Comparison of ENCODE assay signal across 11 cellular contexts in the genomic region with DNA sequence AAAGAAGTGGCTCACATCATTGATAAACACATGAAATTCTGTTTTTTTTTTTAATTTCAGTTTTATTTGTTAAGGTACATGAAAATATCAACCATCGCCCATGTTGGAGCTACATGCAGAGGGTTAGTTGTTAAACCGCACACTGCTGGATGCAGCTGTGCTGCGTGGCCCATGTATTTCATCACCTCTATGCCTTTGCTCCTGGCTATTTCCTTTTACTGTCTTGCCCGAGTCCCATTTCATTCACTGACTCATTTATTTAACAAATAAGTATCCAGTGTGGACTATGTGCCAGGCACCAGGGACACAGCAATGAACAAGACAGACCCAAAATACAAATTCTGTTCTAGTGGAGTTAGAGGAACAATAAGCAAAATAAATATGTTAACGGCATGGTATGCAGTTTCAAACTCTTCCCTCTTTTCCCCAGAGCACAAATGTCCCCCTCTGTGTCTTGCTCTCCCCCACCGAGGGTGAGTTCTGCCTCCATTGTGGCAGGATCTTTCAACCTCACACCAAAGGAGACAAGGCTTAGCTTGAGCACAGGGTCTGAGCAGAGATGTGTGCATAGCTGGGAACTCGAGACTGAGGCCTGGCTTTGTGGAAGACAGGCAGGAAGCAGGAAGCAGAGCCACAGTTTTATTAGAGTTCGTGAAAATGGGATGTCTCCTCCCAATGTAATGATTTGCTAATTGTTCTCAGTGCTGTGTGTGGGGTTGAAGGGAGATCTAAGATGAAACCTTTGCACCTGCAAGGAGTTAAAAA. TPM values are rescaled to one million over a fixed set of nuclear protein-coding genes. Genes with fewer than 3 reads are reported as not detected.
DNase-seq lines count a peak whose midpoint lies in the region; ATAC-seq and TF ChIP-seq lines count a peak whose summit lies in the region.
"Had no signal": no experiment of that assay in that cellular context is flagged by ENCODE, and none has a peak within 500 bp of the region (broad histone marks: within the 10 kb centered on the region; RNA-seq: fewer than 3 reads in every experiment).

No MANE protein-coding gene starts in this region.

- H3K4me3 Mint-ChIP-seq in naive thymus-derived CD4-positive, alpha-beta T cell, result peak overlapping the region in 1 of 10 donors; percentile 34
- H3K4me3 Mint-ChIP-seq: activated naive CD8-positive, alpha-beta T cell treated with anti-CD3 and anti-CD28 coated beads, Interleukin-2, amount 10 ng/mL, durations not matched to agents 7 days and 5 days had no signal

- H3K36me3 Mint-ChIP-seq in naive thymus-derived CD4-positive, alpha-beta T cell, result peaks cover 0 to 25% (median 9%) of the 10 kb centered on the region in 5 donors

- no peaks in the 10 kb centered on the region for H3K36me3 ChIP-seq in colonic mucosa
- H3K36me3 ChIP-seq in naive thymus-derived CD4-positive, alpha-beta T cell (ENCODE audit: control insufficient read depth in 2 of 3, insufficient read depth in 3 of 3, low read length in 3 of 3), result peaks cover 0 to 18% (median 0%) of the 10 kb centered on the region in 3 experiments
- H3K36me3 ChIP-seq in Peyer's patch, result no peaks in the 10 kb centered on the region
- H3K36me3 ChIP-seq: heart left ventricle had no signal

- no peak for TF ChIP-seq POLR2A in Peyer's patch (IDR thresholded peaks at IDR 0.05)

- H3K9me3 ChIP-seq in colonic mucosa (no peaks in the 10 kb centered on the region), Peyer's patch (no peaks in the 10 kb centered on the region)
- no peaks in the 10 kb centered on the region for H3K9me3 ChIP-seq in naive thymus-derived CD4-positive, alpha-beta T cell (ENCODE audit: control insufficient read depth in 2 of 3, low read length in 3 of 3)
- H3K9me3 ChIP-seq: heart left ventricle had no signal

- intact Hi-C loops in colonic mucosa (cut with DNase I), result no loop called here
- intact Hi-C loops in naive thymus-derived CD4-positive, alpha-beta T cell (cut with micrococcal nuclease), result loop anchor here in 1 of 2 donors (2.0 kb wide), 1 partner anchor 16 kb away; no protein-coding TSS in a partner anchor

- H3K4me3 ChIP-seq in colonic mucosa (no peak overlapping the region), Peyer's patch (no peak overlapping the region)
- no peak overlapping the region for H3K4me3 ChIP-seq in naive thymus-derived CD4-positive, alpha-beta T cell (ENCODE audit: low read length)
- H3K4me3 ChIP-seq: heart left ventricle had no signal

- H3K27ac ChIP-seq in colonic mucosa, result peak overlapping the region; percentile 67
- no peak overlapping the region for H3K27ac ChIP-seq in naive thymus-derived CD4-positive, alpha-beta T cell (ENCODE audit: low read depth, low read length)
- peak overlapping the region in 2 of 4 donors; percentile 31 to 67 for H3K27ac ChIP-seq in Peyer's patch

- peak overlapping the region in 8 of 9 donors; percentile 64 to 94 (median 86) for H3K27ac Mint-ChIP-seq in naive thymus-derived CD4-positive, alpha-beta T cell
- H3K27ac Mint-ChIP-seq: activated naive CD8-positive, alpha-beta T cell treated with anti-CD3 and anti-CD28 coated beads, Interleukin-2, amount 10 ng/mL, durations not matched to agents 7 days and 5 days had no signal

- H3K27me3 ChIP-seq in colonic mucosa, result no peaks in the 10 kb centered on the region
- H3K27me3 ChIP-seq in naive thymus-derived CD4-positive, alpha-beta T cell (ENCODE audit: control insufficient read depth in 2 of 2, insufficient read depth in 2 of 2, low read length in 2 of 2), result no peaks in the 10 kb centered on the region
- H3K27me3 ChIP-seq in Peyer's patch, result no peaks in the 10 kb centered on the region
- H3K27me3 ChIP-seq: heart left ventricle had no signal

- H3K27me3 Mint-ChIP-seq in naive thymus-derived CD4-positive, alpha-beta T cell, result peaks cover 0 to 54% (median 0%) of the 10 kb centered on the region in 5 donors

- H3K4me1 ChIP-seq in colonic mucosa (peaks cover 8% of the 10 kb centered on the region), Peyer's patch (peaks cover 0 to 32% (median 0%) of the 10 kb centered on the region in 4 donors)
- H3K4me1 ChIP-seq in naive thymus-derived CD4-positive, alpha-beta T cell (ENCODE audit: control insufficient read depth in 2 of 2, insufficient read depth in 2 of 2, low read length in 2 of 2), result peaks cover 0 to 30% of the 10 kb centered on the region in 2 donors

- DNase-seq in EL (peak; percentile 16), LoVo (ENCODE audit: low spot score) (peak; percentile 21), colonic mucosa (peak; percentile 37), Peyer's patch (no peak), mucosa of gallbladder (ENCODE audit: low spot score) (no peak)
- peak in 1 of 9 donors; percentile 1 for DNase-seq in naive thymus-derived CD4-positive, alpha-beta T cell
- DNase-seq: activated naive CD8-positive, alpha-beta T cell treated with anti-CD3 and anti-CD28 coated beads, Interleukin-2, amount 10 ng/mL, durations not matched to agents 7 days and 5 days; heart left ventricle; NCI-H1105 had no signal

- peaks cover 9 to 89% (median 84%) of the 10 kb centered on the region in 7 donors for H3K4me1 Mint-ChIP-seq in naive thymus-derived CD4-positive, alpha-beta T cell

- ATAC-seq in naive thymus-derived CD4-positive, alpha-beta T cell, result no peak
- ATAC-seq in HG03439 (IDR thresholded peaks at IDR 0.05; ENCODE audit: unreplicated experiment) (no peak), HG02840 (IDR thresholded peaks at IDR 0.05; ENCODE audit: low FRiP score, unreplicated experiment) (no peak)
- ATAC-seq: heart left ventricle had no signal

- no peaks in the 10 kb centered on the region for H3K9me3 Mint-ChIP-seq in naive thymus-derived CD4-positive, alpha-beta T cell
- H3K9me3 Mint-ChIP-seq: activated naive CD8-positive, alpha-beta T cell treated with anti-CD3 and anti-CD28 coated beads, Interleukin-2, amount 10 ng/mL, durations not matched to agents 7 days and 5 days had no signal

- CTCF ChIA-PET in naive thymus-derived CD4-positive, alpha-beta T cell (lab: Charles Lee), result interaction anchor here (2.5 kb wide), 1 partner anchor 8 kb away, joined by 8 read pairs; no protein-coding TSS in a partner anchor

- POLR2A ChIA-PET in naive thymus-derived CD4-positive, alpha-beta T cell (lab: Charles Lee), result interaction anchor here (0.6 kb wide), 1 partner anchor 312 kb away, joined by 4 read pairs; no protein-coding TSS in a partner anchor

- H3K9ac ChIP-seq in colonic mucosa (ENCODE audit: low read depth in 2 of 2, low read length in 2 of 2), result peak overlapping the region in 1 of 2 donors; percentile 4

- TF ChIP-seq CTCF in colonic mucosa (IDR thresholded peaks at IDR 0.05) (no peak), Peyer's patch (IDR thresholded peaks at IDR 0.05) (no peak)

RNA-seq across cellular contexts. Expression of a gene that starts 44.6 kb away (rescaled TPM):
- total RNA-seq in colonic mucosa (1 to 10 TPM; 2.7 to 4.3 TPM), Peyer's patch (10 to 100 TPM in 1 of 4 donors, 1 to 10 TPM in 3; 2.3 to 10.7 (median 6.7) TPM), mucosa of gallbladder (18.4 TPM)
- 10 to 100 TPM; 28.8 to 85.5 (median 69.9) TPM for total RNA-seq in naive thymus-derived CD4-positive, alpha-beta T cell
- polyA plus RNA-seq in naive thymus-derived CD4-positive, alpha-beta T cell, result 10 to 100 TPM; 16.0 to 30.4 TPM

Comparison
In these comparisons a context has a peak if more than half of its experiments do, and no peak if none do; other contexts are left out.
1. DNase-seq: peak in EL (single experiment), LoVo (single experiment) and colonic mucosa (single experiment); none in Peyer's patch (0 of 3) and mucosa of gallbladder (single experiment).